Comparison of ENCODE assay signal across 10 cellular contexts in genomic region chr20:62030834-62031434, GRCh38. TPM values are rescaled to one million over a fixed set of nuclear protein-coding genes. Genes with fewer than 3 reads are reported as not detected.
DNase-seq lines count a peak whose midpoint lies in the region; TF ChIP-seq lines count a peak whose summit lies in the region.
"Had no signal": no experiment of that assay in that cellular context is flagged by ENCODE, and none has a peak within 500 bp of the region (broad histone marks: within the 10 kb centered on the region; RNA-seq: fewer than 3 reads in every experiment).

No MANE protein-coding gene starts in this region.

- H2AFZ ChIP-seq in SK-N-SH (ENCODE audit: low read depth) = no peak overlapping the region

- no peaks in the 10 kb centered on the region for H3K9me3 Mint-ChIP-seq in activated naive CD8-positive, alpha-beta T cell treated with anti-CD3 and anti-CD28 coated beads for 36 hours

- peaks cover 41% of the 10 kb centered on the region for H3K4me1 Mint-ChIP-seq in activated naive CD8-positive, alpha-beta T cell treated with anti-CD3 and anti-CD28 coated beads for 36 hours

- H3K36me3 ChIP-seq in breast epithelium = no peaks in the 10 kb centered on the region
- H3K36me3 ChIP-seq in thymus (ENCODE audit: control insufficient read depth, insufficient read depth) = no peaks in the 10 kb centered on the region
- no peaks in the 10 kb centered on the region for H3K36me3 ChIP-seq in SK-N-SH (replicated peaks in 1 of 2; ENCODE audit: control insufficient read depth in 1 of 2, insufficient read depth in 2 of 2, low read length in 1 of 2)

- no peak for TF ChIP-seq RAD21 in SK-N-SH (IDR thresholded peaks at IDR 0.05; ENCODE audit: low read length)

- H3K27me3 ChIP-seq in breast epithelium = no peaks in the 10 kb centered on the region
- H3K27me3 ChIP-seq in thymus (ENCODE audit: control insufficient read depth, insufficient read depth) = no peaks in the 10 kb centered on the region
- H3K27me3 ChIP-seq in SK-N-SH (ENCODE audit: insufficient read depth) = no peaks in the 10 kb centered on the region
- H3K27me3 ChIP-seq: BLaER1 treated with 17β-estradiol and CSF1 and Interleukin-3, amounts not matched to agents 10 nM and 100 nM had no signal

- POLR2A ChIA-PET in SK-N-SH (lab: Yijun Ruan, JAX) = no interaction called here

- H3K4me1 ChIP-seq in breast epithelium (peaks cover 0 to 7% of the 10 kb centered on the region in 2 donors), thymus (ENCODE audit: control insufficient read depth, insufficient read depth, low read length) (peaks cover 17% of the 10 kb centered on the region), SK-N-SH (ENCODE audit: control insufficient read depth in 1 of 2, insufficient read depth in 2 of 2, low read depth in 1 of 2, low read length in 1 of 2) (peaks cover 0 to 56% of the 10 kb centered on the region in 2 experiments; a peak in 1 of 4 replicates)

- TF ChIP-seq EP300 in SK-N-SH (IDR thresholded peaks at IDR 0.05; ENCODE audit: borderline replicate concordance in 1 of 2, low read depth in 1 of 2, low read length in 1 of 2) = no peak

- H3K4me3 Mint-ChIP-seq in activated naive CD8-positive, alpha-beta T cell treated with anti-CD3 and anti-CD28 coated beads for 36 hours = no peak overlapping the region
- H3K4me3 Mint-ChIP-seq: nephron had no signal

- in situ Hi-C loops in T47D (cut with HindIII; ENCODE audit: low pct_unique_long_range_greater_than_20kb, low sequenced_read_pairs) = no loop called here

- TF ChIP-seq CTCF in breast epithelium (IDR thresholded peaks at IDR 0.05) (no peak), SK-N-SH (IDR thresholded peaks at IDR 0.05) (no peak)

- DNase-seq in T47D (ENCODE audit: low read depth in 1 of 2, low spot score in 1 of 2) (peak; percentile 41 to 68), breast epithelium (ENCODE audit: low spot score in 2 of 2) (no peak), HPDE6-E6E7 (ENCODE audit: extremely low spot score) (peak; percentile 49), SK-N-SH (no peak), DMS114 treated with DMSO at 0.1 percent for 48 hours (lab: John Stamatoyannopoulos, UW; ENCODE audit: unreplicated experiment) (no peak), GOT3 (lab: John Stamatoyannopoulos, UW) (no peak)
- no peak for DNase-seq in activated naive CD8-positive, alpha-beta T cell treated with anti-CD3 and anti-CD28 coated beads for 36 hours

- 52% methylated on average over 14 of the region's 14 CpGs for WGBS in thymus
- WGBS in SK-N-SH (ENCODE audit: low lambda C conversion rate) = 92% methylated on average over 14 of the region's 14 CpGs

- no peaks in the 10 kb centered on the region for H3K27me3 Mint-ChIP-seq in activated naive CD8-positive, alpha-beta T cell treated with anti-CD3 and anti-CD28 coated beads for 36 hours

- peaks cover 7% of the 10 kb centered on the region for H3K36me3 Mint-ChIP-seq in activated naive CD8-positive, alpha-beta T cell treated with anti-CD3 and anti-CD28 coated beads for 36 hours

- TF ChIP-seq POLR2A in breast epithelium (IDR thresholded peaks at IDR 0.05) = no peak

- H3K4me3 ChIP-seq in breast epithelium (no peak overlapping the region), thymus (ENCODE audit: low read length) (no peak overlapping the region), SK-N-SH (ENCODE audit: low read depth in 2 of 2, low read length in 1 of 2) (no peak overlapping the region)
- H3K4me3 ChIP-seq: BLaER1 treated with 17β-estradiol and CSF1 and Interleukin-3, amounts not matched to agents 10 nM and 100 nM had no signal

- peaks cover 89% of the 10 kb centered on the region for H3K79me2 ChIP-seq in SK-N-SH (ENCODE audit: insufficient read depth)

- H4K20me1 ChIP-seq in SK-N-SH (ENCODE audit: insufficient read depth) = peaks cover 66% of the 10 kb centered on the region

- H3K4me2 ChIP-seq in SK-N-SH = no peak overlapping the region

- no peak overlapping the region for H3K27ac ChIP-seq in breast epithelium
- peak overlapping the region; percentile 88 for H3K27ac ChIP-seq in thymus (ENCODE audit: low read depth)
- H3K27ac ChIP-seq in SK-N-SH (ENCODE audit: low read depth in 2 of 2, low read length in 1 of 2) = peak overlapping the region in 1 of 2 experiments; percentile 20; a peak in 1 of 4 replicates

- H3K9me2 ChIP-seq in SK-N-SH = no peaks in the 10 kb centered on the region

- CTCF ChIA-PET in SK-N-SH (lab: Yijun Ruan, JAX) = interaction anchor here (1.4 kb wide), 1 partner anchor 20 kb away, joined by 5 read pairs; no protein-coding TSS in a partner anchor

- H3K27ac Mint-ChIP-seq in activated naive CD8-positive, alpha-beta T cell treated with anti-CD3 and anti-CD28 coated beads for 36 hours = peak overlapping the region; percentile 87

- H3K9ac ChIP-seq in SK-N-SH = no peak overlapping the region

- H3K9me3 ChIP-seq in breast epithelium (no peaks in the 10 kb centered on the region), thymus (ENCODE audit: control insufficient read depth) (no peaks in the 10 kb centered on the region), SK-N-SH (no peaks in the 10 kb centered on the region)

- no peaks in the 10 kb centered on the region for H3F3A ChIP-seq in SK-N-SH (replicated peaks; ENCODE audit: insufficient read depth)

- intact Hi-C loops in breast epithelium (cut with DNase I; ENCODE audit: low total_unique reads) = no loop called here

TF ChIP-seq in SK-N-SH, 30 proteins besides CTCF, POLR2A, EP300 and RAD21 (continues in another document):
- TF ChIP-seq NRF1 (IDR thresholded peaks at IDR 0.05; ENCODE audit: low read depth, low read length) (no peak), GATA2 (CRISPR knock-in tag; IDR thresholded peaks at IDR 0.05) (no peak), PBX3 (IDR thresholded peaks at IDR 0.05) (no peak), RXRA (IDR thresholded peaks at IDR 0.05; ENCODE audit: borderline replicate concordance, low read depth) (no peak), SMC3 (IDR thresholded peaks at IDR 0.05; ENCODE audit: low read depth, low read length) (no peak), POLR2AphosphoS5 (IDR thresholded peaks at IDR 0.05; ENCODE audit: low read depth, low read length) (no peak), FOXM1 (IDR thresholded peaks at IDR 0.05; ENCODE audit: low read depth) (no peak)
- TF ChIP-seq, protein P1, sequence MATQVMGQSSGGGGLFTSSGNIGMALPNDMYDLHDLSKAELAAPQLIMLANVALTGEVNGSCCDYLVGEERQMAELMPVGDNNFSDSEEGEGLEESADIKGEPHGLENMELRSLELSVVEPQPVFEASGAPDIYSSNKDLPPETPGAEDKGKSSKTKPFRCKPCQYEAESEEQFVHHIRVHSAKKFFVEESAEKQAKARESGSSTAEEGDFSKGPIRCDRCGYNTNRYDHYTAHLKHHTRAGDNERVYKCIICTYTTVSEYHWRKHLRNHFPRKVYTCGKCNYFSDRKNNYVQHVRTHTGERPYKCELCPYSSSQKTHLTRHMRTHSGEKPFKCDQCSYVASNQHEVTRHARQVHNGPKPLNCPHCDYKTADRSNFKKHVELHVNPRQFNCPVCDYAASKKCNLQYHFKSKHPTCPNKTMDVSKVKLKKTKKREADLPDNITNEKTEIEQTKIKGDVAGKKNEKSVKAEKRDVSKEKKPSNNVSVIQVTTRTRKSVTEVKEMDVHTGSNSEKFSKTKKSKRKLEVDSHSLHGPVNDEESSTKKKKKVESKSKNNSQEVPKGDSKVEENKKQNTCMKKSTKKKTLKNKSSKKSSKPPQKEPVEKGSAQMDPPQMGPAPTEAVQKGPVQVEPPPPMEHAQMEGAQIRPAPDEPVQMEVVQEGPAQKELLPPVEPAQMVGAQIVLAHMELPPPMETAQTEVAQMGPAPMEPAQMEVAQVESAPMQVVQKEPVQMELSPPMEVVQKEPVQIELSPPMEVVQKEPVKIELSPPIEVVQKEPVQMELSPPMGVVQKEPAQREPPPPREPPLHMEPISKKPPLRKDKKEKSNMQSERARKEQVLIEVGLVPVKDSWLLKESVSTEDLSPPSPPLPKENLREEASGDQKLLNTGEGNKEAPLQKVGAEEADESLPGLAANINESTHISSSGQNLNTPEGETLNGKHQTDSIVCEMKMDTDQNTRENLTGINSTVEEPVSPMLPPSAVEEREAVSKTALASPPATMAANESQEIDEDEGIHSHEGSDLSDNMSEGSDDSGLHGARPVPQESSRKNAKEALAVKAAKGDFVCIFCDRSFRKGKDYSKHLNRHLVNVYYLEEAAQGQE (IDR thresholded peaks at IDR 0.05; ENCODE audit: low read depth, low read length) = no peak
- TF ChIP-seq, protein P2, sequence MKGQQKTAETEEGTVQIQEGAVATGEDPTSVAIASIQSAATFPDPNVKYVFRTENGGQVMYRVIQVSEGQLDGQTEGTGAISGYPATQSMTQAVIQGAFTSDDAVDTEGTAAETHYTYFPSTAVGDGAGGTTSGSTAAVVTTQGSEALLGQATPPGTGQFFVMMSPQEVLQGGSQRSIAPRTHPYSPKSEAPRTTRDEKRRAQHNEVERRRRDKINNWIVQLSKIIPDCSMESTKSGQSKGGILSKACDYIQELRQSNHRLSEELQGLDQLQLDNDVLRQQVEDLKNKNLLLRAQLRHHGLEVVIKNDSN (IDR thresholded peaks at IDR 0.05; ENCODE audit: borderline replicate concordance, low read depth) = no peak
- TF ChIP-seq, protein P3, sequence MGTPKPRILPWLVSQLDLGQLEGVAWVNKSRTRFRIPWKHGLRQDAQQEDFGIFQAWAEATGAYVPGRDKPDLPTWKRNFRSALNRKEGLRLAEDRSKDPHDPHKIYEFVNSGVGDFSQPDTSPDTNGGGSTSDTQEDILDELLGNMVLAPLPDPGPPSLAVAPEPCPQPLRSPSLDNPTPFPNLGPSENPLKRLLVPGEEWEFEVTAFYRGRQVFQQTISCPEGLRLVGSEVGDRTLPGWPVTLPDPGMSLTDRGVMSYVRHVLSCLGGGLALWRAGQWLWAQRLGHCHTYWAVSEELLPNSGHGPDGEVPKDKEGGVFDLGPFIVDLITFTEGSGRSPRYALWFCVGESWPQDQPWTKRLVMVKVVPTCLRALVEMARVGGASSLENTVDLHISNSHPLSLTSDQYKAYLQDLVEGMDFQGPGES (IDR thresholded peaks at IDR 0.05; ENCODE audit: low read depth, low read length) = no peak

RNA-seq across cellular contexts. Expression of gene TAF4, which starts 34.7 kb away (rescaled TPM):
- 10 to 100 TPM; 11.1 to 13.0 (median 12.7) TPM for total RNA-seq in breast epithelium
- 10 to 100 TPM; 15.2 to 16.4 TPM for total RNA-seq in activated naive CD8-positive, alpha-beta T cell treated with anti-CD3 and anti-CD28 coated beads for 36 hours
- polyA plus RNA-seq in thymus (12.0 TPM), SK-N-SH (2012; rRNA removed) (2.9 and 4.8 TPM in 2 replicates)
- polyA plus RNA-seq in SK-N-SH (2012; cell fraction: cytosol; rRNA removed) = 6.3 and 6.6 TPM in 2 replicates
- polyA plus RNA-seq in SK-N-SH (2012; cell fraction: nucleus; rRNA removed) = 17.4 and 27.1 TPM in 2 replicates

Comparison
In these comparisons a context has a peak if more than half of its experiments do, and no peak if none do; other contexts are left out.
1. DNase-seq: peak in T47D (2 of 2) and HPDE6-E6E7 (single experiment); none in breast epithelium (0 of 2), activated naive CD8-positive, alpha-beta T cell treated with anti-CD3 and anti-CD28 coated beads for 36 hours (single experiment), SK-N-SH (single experiment), DMS114 treated with DMSO at 0.1 percent for 48 hours (single experiment) and GOT3 (single experiment).